In genomic region chr12:6960291-6961277, GRCh38 we compare ENCODE assay signal across 8 cellular contexts. TPM values are rescaled to one million over a fixed set of nuclear protein-coding genes. Genes with fewer than 3 reads are reported as not detected.
A peak's percentile ranks its signal among the peaks of the same experiment; 100 is the strongest.
DNase-seq lines count a peak whose midpoint lies in the region; ATAC-seq and TF ChIP-seq lines count a peak whose summit lies in the region.

No MANE protein-coding gene starts in this region.

- no peak for TF ChIP-seq POLR2A in vagina (IDR thresholded peaks at IDR 0.05)

- peak overlapping the region; percentile 99 for H3K27ac Mint-ChIP-seq in activated naive CD4-positive, alpha-beta T cell treated with anti-CD3 and anti-CD28 coated beads, Interleukin-2, amount 10 ng/mL, durations not matched to agents 7 days and 5 days

- H3K4me3 Mint-ChIP-seq in activated naive CD4-positive, alpha-beta T cell treated with anti-CD3 and anti-CD28 coated beads, Interleukin-2, amount 10 ng/mL, durations not matched to agents 7 days and 5 days = peak overlapping the region; percentile 93

- CTCF ChIA-PET in activated naive CD4-positive, alpha-beta T cell treated with anti-CD3 and anti-CD28 coated beads, Interleukin-2, amount 10 ng/mL, durations not matched to agents 7 days and 5 days (lab: Charles Lee) = interaction anchor here (0.7 to 12.3 kb wide), 10 partner anchors 15 to 152 kb away, joined by 3 to 491 read pairs (median 4); partner anchors contain the start of genes C12orf57, C1RL, PTPN6 and RNU7-1

- no peak for ATAC-seq in GM19328 (IDR thresholded peaks at IDR 0.05; ENCODE audit: unreplicated experiment)
- ATAC-seq in HG03442 (IDR thresholded peaks at IDR 0.05; ENCODE audit: unreplicated experiment) = no peak
- no peak for ATAC-seq in GM21576 (IDR thresholded peaks at IDR 0.05; ENCODE audit: unreplicated experiment)

- H3K27ac ChIP-seq in KOPT-K1 (ENCODE audit: low read depth, low read length, poor library complexity, severe bottlenecking) (peak overlapping the region; percentile 97), vagina (peak overlapping the region; percentile 87)

- intact Hi-C loops in vagina (cut with DNase I) = no loop called here

- H3K9me3 ChIP-seq in KOPT-K1 (ENCODE audit: insufficient read depth, low read length, poor library complexity, severe bottlenecking) = no peaks in the 10 kb centered on the region
- H3K9me3 ChIP-seq in vagina = no peaks in the 10 kb centered on the region

- no peaks in the 10 kb centered on the region for H3K27me3 Mint-ChIP-seq in activated naive CD4-positive, alpha-beta T cell treated with anti-CD3 and anti-CD28 coated beads, Interleukin-2, amount 10 ng/mL, durations not matched to agents 7 days and 5 days

- peaks cover 65% of the 10 kb centered on the region for H3K36me3 Mint-ChIP-seq in activated naive CD4-positive, alpha-beta T cell treated with anti-CD3 and anti-CD28 coated beads, Interleukin-2, amount 10 ng/mL, durations not matched to agents 7 days and 5 days

- TF ChIP-seq CTCF in GM12864 (IDR thresholded peaks at IDR 0.05; ENCODE audit: low read depth, low read length, missing control alignments) (peak; percentile 63), vagina (IDR thresholded peaks at IDR 0.05) (no peak)

- H3K4me1 ChIP-seq in vagina = peaks cover 29% of the 10 kb centered on the region

- H3K27me3 ChIP-seq in vagina = no peaks in the 10 kb centered on the region

- DNase-seq in GM12864 (ENCODE audit: low read depth) (no peak), left kidney (ENCODE audit: low read depth, low spot score) (peak; percentile 30), vagina (ENCODE audit: extremely low spot score in 2 of 2) (no peak)
- DNase-seq in activated naive CD4-positive, alpha-beta T cell treated with anti-CD3 and anti-CD28 coated beads, Interleukin-2, amount 10 ng/mL, durations not matched to agents 7 days and 5 days = peak; percentile 57

- H3K4me1 Mint-ChIP-seq in activated naive CD4-positive, alpha-beta T cell treated with anti-CD3 and anti-CD28 coated beads, Interleukin-2, amount 10 ng/mL, durations not matched to agents 7 days and 5 days = peaks cover 90% of the 10 kb centered on the region

- H3K9me3 Mint-ChIP-seq in activated naive CD4-positive, alpha-beta T cell treated with anti-CD3 and anti-CD28 coated beads, Interleukin-2, amount 10 ng/mL, durations not matched to agents 7 days and 5 days = no peaks in the 10 kb centered on the region

- peaks cover 66% of the 10 kb centered on the region for H3K36me3 ChIP-seq in KOPT-K1 (ENCODE audit: insufficient read depth, low read length)
- H3K36me3 ChIP-seq in vagina = peaks cover 0 to 5% of the 10 kb centered on the region in 2 donors

- H3K4me3 ChIP-seq in GM12864 (ENCODE audit: low read depth, low read length) = peak overlapping the region; percentile 33
- peak overlapping the region; percentile 35 to 52 for H3K4me3 ChIP-seq in vagina

RNA-seq across cellular contexts. Expression of gene PTPN6, which starts 9.4 kb away (rescaled TPM):
- 17.4 TPM for total RNA-seq in vagina

RNA-seq across cellular contexts. Expression of gene PHB2, which starts 9.9 kb away (rescaled TPM):
- total RNA-seq in vagina = 199 TPM

RNA-seq across cellular contexts. Expression of gene EMG1, which starts 10.1 kb away (rescaled TPM):
- total RNA-seq in vagina = 21.9 TPM

RNA-seq across cellular contexts. Expression of gene C12orf57, which starts 16.8 kb away (rescaled TPM):
- 760 TPM for total RNA-seq in vagina

RNA-seq across cellular contexts. Expression of gene RNU7-1, which starts 17.0 kb away (rescaled TPM):
- total RNA-seq in vagina = not detected

Comparison
In these comparisons a context has a peak if more than half of its experiments do, and no peak if none do; other contexts are left out.
1. DNase-seq: peak in activated naive CD4-positive, alpha-beta T cell treated with anti-CD3 and anti-CD28 coated beads, Interleukin-2, amount 10 ng/mL, durations not matched to agents 7 days and 5 days (single experiment) and left kidney (single experiment); none in GM12864 (single experiment) and vagina (0 of 2).